ENCODE assay signal across 2 cellular contexts in genomic region chr1:17053071-17053684, GRCh38.
TF ChIP-seq lines count a peak whose summit lies in the region.

No MANE protein-coding gene starts in this region.

TF ChIP-seq in A549, 52 proteins besides CTCF, POLR2A, EP300 and RAD21 (continued from another document):
- no peak for TF ChIP-seq USF2 (IDR thresholded peaks at IDR 0.05)
- TF ChIP-seq, protein P1, sequence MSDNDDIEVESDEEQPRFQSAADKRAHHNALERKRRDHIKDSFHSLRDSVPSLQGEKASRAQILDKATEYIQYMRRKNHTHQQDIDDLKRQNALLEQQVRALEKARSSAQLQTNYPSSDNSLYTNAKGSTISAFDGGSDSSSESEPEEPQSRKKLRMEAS (IDR thresholded peaks at IDR 0.05) = no peak
- TF ChIP-seq ZC3H11A (IDR thresholded peaks at IDR 0.05) = no peak
- TF ChIP-seq, protein P2, sequence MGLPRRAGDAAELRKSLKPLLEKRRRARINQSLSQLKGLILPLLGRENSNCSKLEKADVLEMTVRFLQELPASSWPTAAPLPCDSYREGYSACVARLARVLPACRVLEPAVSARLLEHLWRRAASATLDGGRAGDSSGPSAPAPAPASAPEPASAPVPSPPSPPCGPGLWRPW (IDR thresholded peaks at IDR 0.05) = no peak
TF ChIP-seq in A549: peak in this region for 0.

TF ChIP-seq in IMR-90, 13 proteins besides CTCF, POLR2A, EP300 and RAD21 (continued from another document):
- no peak for TF ChIP-seq MAZ (IDR thresholded peaks at IDR 0.05; ENCODE audit: borderline replicate concordance, low read depth, low read length)
- TF ChIP-seq USF2 (IDR thresholded peaks at IDR 0.05; ENCODE audit: low read depth, low read length) = no peak
- TF ChIP-seq SMC3 (IDR thresholded peaks at IDR 0.05; ENCODE audit: low read depth, low read length) = no peak
- TF ChIP-seq BHLHE40 (IDR thresholded peaks at IDR 0.05; ENCODE audit: low read depth, low read length) = no peak
- no peak for TF ChIP-seq NFE2L2 (IDR thresholded peaks at IDR 0.05; ENCODE audit: low read depth, low read length)
- TF ChIP-seq RCOR1 (IDR thresholded peaks at IDR 0.05; ENCODE audit: insufficient replicate concordance, low read length) = no peak
- TF ChIP-seq MAFK (IDR thresholded peaks at IDR 0.05; ENCODE audit: low read depth, low read length) = no peak
- no peak for TF ChIP-seq RFX5 (IDR thresholded peaks at IDR 0.05; ENCODE audit: low read depth, low read length)
- no peak for TF ChIP-seq FOS (IDR thresholded peaks at IDR 0.05; ENCODE audit: low read depth, low read length)
- no peak for TF ChIP-seq CEBPB (IDR thresholded peaks at IDR 0.05; ENCODE audit: low read depth, low read length)
